ENCODE assay signal across 8 cellular contexts in the genomic region with DNA sequence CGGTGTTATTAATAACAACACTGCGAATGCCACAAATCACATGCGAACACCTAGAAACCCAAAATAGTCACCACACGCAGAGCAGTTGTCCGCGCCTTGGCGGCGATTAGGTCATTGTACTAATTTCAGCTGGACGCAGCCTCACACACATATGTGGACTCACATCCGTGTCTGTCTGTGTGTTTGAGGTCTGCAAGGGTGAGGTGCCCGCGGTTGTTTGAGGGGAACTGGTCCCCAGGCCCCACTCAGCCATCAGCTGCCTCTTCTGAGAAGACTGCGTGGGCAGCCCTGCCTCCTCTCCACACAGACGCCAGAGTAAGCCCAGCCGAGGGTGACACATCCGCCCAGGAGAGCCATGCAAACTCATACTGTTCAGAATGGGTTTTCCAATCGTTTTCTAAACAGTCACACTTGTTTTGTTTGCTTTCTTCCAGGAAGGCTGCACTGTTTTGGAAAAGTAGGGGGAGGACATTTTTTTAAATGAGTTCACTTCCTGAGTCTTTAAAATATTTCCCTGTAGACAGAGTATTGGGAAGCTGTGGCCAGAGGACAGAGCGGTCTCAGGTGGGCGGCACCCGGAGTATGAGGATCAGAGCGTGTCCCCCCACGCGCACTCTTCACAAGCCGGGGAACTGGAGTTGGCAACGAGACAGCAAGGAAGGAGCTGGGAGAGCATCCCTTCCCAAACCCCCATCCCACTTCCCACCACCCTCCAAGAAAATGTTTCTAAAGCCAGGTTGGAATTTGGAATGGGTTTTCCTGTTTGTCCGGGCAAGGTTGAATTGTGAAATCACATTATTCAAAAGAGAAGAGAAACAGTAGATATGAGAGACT.
DNase-seq lines count a peak whose midpoint lies in the region; ATAC-seq and TF ChIP-seq lines count a peak whose summit lies in the region.

No MANE protein-coding gene starts in this region.

- DNase-seq in stimulated activated naive CD4-positive, alpha-beta T cell treated with Interleukin-2 at 50 U/mL for 16 hours (lab: John Stamatoyannopoulos, UW) = peak; percentile 85
- no peak for DNase-seq in stimulated activated naive CD4-positive, alpha-beta T cell (lab: John Stamatoyannopoulos, UW)
- DNase-seq in amygdala (lab: John Stamatoyannopoulos, UW) (peak in 43 of 56 donors; percentile 15 to 84 (median 55)), kidney glomerular epithelial cell (lab: John Stamatoyannopoulos, UW) (peak; percentile 88), GDM1 (lab: John Stamatoyannopoulos, UW) (no peak)
- peak; percentile 54 to 57 for DNase-seq in stimulated activated CD4-positive, alpha-beta T cell treated with anti-CD3 and anti-CD28 coated beads, Interleukin-1b, Interleukin-23, amount 100 ng/mL, for 4 hours (ENCODE audit: low read depth in 2 of 2)

- ATAC-seq in HG03095 (IDR thresholded peaks at IDR 0.05; ENCODE audit: unreplicated experiment) = peak; percentile 52
- ATAC-seq in SK-N-SH treated with all-trans-retinoic acid at 6 μM for 48 hours = peak; percentile 73

TF ChIP-seq in SK-N-SH treated with all-trans-retinoic acid at 6 μM for 48 hours, 23 proteins besides CTCF, POLR2A, EP300 and RAD21:
- TF ChIP-seq CSDC2 (CRISPR knock-in tag; IDR thresholded peaks at IDR 0.05) = no peak
- TF ChIP-seq PATZ1 (CRISPR knock-in tag; IDR thresholded peaks at IDR 0.05; ENCODE audit: borderline replicate concordance) = no peak
- no peak for TF ChIP-seq ZFP3 (CRISPR knock-in tag; IDR thresholded peaks at IDR 0.05)
- TF ChIP-seq, protein P1, sequence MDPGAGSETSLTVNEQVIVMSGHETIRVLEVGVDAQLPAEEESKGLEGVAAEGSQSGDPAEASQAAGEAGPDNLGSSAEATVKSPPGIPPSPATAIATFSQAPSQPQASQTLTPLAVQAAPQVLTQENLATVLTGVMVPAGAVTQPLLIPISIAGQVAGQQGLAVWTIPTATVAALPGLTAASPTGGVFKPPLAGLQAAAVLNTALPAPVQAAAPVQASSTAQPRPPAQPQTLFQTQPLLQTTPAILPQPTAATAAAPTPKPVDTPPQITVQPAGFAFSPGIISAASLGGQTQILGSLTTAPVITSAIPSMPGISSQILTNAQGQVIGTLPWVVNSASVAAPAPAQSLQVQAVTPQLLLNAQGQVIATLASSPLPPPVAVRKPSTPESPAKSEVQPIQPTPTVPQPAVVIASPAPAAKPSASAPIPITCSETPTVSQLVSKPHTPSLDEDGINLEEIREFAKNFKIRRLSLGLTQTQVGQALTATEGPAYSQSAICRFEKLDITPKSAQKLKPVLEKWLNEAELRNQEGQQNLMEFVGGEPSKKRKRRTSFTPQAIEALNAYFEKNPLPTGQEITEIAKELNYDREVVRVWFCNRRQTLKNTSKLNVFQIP (CRISPR knock-in tag; IDR thresholded peaks at IDR 0.05; ENCODE audit: borderline replicate concordance, low read depth) = no peak
- no peak for TF ChIP-seq ISL1 (CRISPR knock-in tag; IDR thresholded peaks at IDR 0.05)
- no peak for TF ChIP-seq ZC3H10 (CRISPR knock-in tag; IDR thresholded peaks at IDR 0.05)
- no peak for TF ChIP-seq PPARA (CRISPR knock-in tag; IDR thresholded peaks at IDR 0.05; ENCODE audit: borderline replicate concordance)
- no peak for TF ChIP-seq ESRRG (CRISPR knock-in tag; IDR thresholded peaks at IDR 0.05)
- no peak for TF ChIP-seq CSRNP3 (CRISPR knock-in tag; IDR thresholded peaks at IDR 0.05)
- TF ChIP-seq ARNTL (CRISPR knock-in tag; IDR thresholded peaks at IDR 0.05; ENCODE audit: borderline replicate concordance, low read depth) = no peak
- TF ChIP-seq TCF4 (CRISPR knock-in tag; IDR thresholded peaks at IDR 0.05; ENCODE audit: borderline replicate concordance) = no peak
- no peak for TF ChIP-seq ZNF8 (CRISPR knock-in tag; IDR thresholded peaks at IDR 0.05)
- no peak for TF ChIP-seq CREB5 (CRISPR knock-in tag; IDR thresholded peaks at IDR 0.05; ENCODE audit: low read depth)
- TF ChIP-seq, protein P2, sequence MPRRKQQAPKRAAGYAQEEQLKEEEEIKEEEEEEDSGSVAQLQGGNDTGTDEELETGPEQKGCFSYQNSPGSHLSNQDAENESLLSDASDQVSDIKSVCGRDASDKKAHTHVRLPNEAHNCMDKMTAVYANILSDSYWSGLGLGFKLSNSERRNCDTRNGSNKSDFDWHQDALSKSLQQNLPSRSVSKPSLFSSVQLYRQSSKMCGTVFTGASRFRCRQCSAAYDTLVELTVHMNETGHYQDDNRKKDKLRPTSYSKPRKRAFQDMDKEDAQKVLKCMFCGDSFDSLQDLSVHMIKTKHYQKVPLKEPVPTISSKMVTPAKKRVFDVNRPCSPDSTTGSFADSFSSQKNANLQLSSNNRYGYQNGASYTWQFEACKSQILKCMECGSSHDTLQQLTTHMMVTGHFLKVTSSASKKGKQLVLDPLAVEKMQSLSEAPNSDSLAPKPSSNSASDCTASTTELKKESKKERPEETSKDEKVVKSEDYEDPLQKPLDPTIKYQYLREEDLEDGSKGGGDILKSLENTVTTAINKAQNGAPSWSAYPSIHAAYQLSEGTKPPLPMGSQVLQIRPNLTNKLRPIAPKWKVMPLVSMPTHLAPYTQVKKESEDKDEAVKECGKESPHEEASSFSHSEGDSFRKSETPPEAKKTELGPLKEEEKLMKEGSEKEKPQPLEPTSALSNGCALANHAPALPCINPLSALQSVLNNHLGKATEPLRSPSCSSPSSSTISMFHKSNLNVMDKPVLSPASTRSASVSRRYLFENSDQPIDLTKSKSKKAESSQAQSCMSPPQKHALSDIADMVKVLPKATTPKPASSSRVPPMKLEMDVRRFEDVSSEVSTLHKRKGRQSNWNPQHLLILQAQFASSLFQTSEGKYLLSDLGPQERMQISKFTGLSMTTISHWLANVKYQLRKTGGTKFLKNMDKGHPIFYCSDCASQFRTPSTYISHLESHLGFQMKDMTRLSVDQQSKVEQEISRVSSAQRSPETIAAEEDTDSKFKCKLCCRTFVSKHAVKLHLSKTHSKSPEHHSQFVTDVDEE (CRISPR knock-in tag; IDR thresholded peaks at IDR 0.05) = no peak
- TF ChIP-seq RARB (CRISPR knock-in tag; IDR thresholded peaks at IDR 0.05) = no peak
- no peak for TF ChIP-seq ZNF70 (CRISPR knock-in tag; IDR thresholded peaks at IDR 0.05)
- TF ChIP-seq ZNF565 (CRISPR knock-in tag; conservative IDR thresholded peaks at IDR 0.05; ENCODE audit: low read depth) = no peak
TF ChIP-seq in SK-N-SH treated with all-trans-retinoic acid at 6 μM for 48 hours: peak in this region for 0.

Comparison
In these comparisons a context has a peak if more than half of its experiments do, and no peak if none do; other contexts are left out.
1. DNase-seq: peak in stimulated activated naive CD4-positive, alpha-beta T cell treated with Interleukin-2 at 50 U/mL for 16 hours (single experiment), amygdala (43 of 56), kidney glomerular epithelial cell (single experiment) and stimulated activated CD4-positive, alpha-beta T cell treated with anti-CD3 and anti-CD28 coated beads, Interleukin-1b, Interleukin-23, amount 100 ng/mL, for 4 hours (2 of 2); none in stimulated activated naive CD4-positive, alpha-beta T cell (0 of 6) and GDM1 (single experiment).